Comparison of ENCODE assay signal across 21 cellular contexts in genomic region chr11:73374130-73374529, GRCh38. TPM values are rescaled to one million over a fixed set of nuclear protein-coding genes. Genes with fewer than 3 reads are reported as not detected.
DNase-seq lines count a peak whose midpoint lies in the region; ATAC-seq and TF ChIP-seq lines count a peak whose summit lies in the region.
"Had no signal": no experiment of that assay in that cellular context is flagged by ENCODE, and none has a peak within 500 bp of the region (broad histone marks: within the 10 kb centered on the region; RNA-seq: fewer than 3 reads in every experiment).

No MANE protein-coding gene starts in this region.

- TF ChIP-seq CTCF in HEK293 (tag by site-specific recombination; IDR thresholded peaks at IDR 0.05): no peak
- no peak for TF ChIP-seq CTCF in astrocyte of the spinal cord (IDR thresholded peaks at IDR 0.05; ENCODE audit: low read depth, low read length)
- TF ChIP-seq CTCF in nephron (IDR thresholded peaks at IDR 0.05; ENCODE audit: unreplicated experiment in 3 of 3): no peak
- TF ChIP-seq CTCF in vagina (IDR thresholded peaks at IDR 0.05): no peak

- 77% methylated on average over 4 of the region's 4 CpGs for WGBS in right cardiac atrium

- H3K36me3 ChIP-seq in HEK293 (ENCODE audit: control insufficient read depth in 2 of 2, insufficient read depth in 1 of 2, low read length in 2 of 2) (no peaks in the 10 kb centered on the region), vagina (no peaks in the 10 kb centered on the region)

- in situ Hi-C loops in astrocyte of the spinal cord (cut with HindIII; ENCODE audit: low sequenced_read_pairs): no loop called here

- DNase-seq in COLO829 (ENCODE audit: low spot score) (peak; percentile 31), astrocyte of the spinal cord (ENCODE audit: low read depth, low spot score) (peak; percentile 46), vagina (ENCODE audit: extremely low spot score in 2 of 2) (no peak), right cardiac atrium (no peak), cortex of kidney (lab: John Stamatoyannopoulos, UW) (no peak)
- DNase-seq in activated CD8-positive, alpha-beta memory T cell treated with anti-CD3 and anti-CD28 coated beads, Interleukin-2, amount 50 U/mL, for 4 hours: no peak
- DNase-seq: activated CD4-positive, alpha-beta T cell treated with anti-CD3 and anti-CD28 coated beads, Interleukin-2, amount 10 ng/mL, durations not matched to agents 24 days and 14 days; activated naive CD8-positive, alpha-beta T cell treated with anti-CD3 and anti-CD28 coated beads for 36 hours; cerebellar nuclear complex; DND-41; islet precursor cell; NCI-H1105 treated with DMSO at 0.1 percent for 48 hours; NCI-H2171 treated with DMSO at 0.1 percent for 48 hours; NCI-H748 treated with DMSO at 0.1 percent for 48 hours; stimulated activated CD4-positive, alpha-beta T cell treated with anti-CD3 and anti-CD28 coated beads, Interleukin-4, amount 100 ng/mL, for 24 hours; stimulated activated naive CD8-positive, alpha-beta T cell treated with anti-CD3 and anti-CD28 coated beads, Interleukin-15, Interleukin-2, amounts not matched to agents 100 U/mL and 50 U/mL, for 24 hours had no signal

- intact Hi-C loops in vagina (cut with DNase I) (no loop called here), right cardiac atrium (cut with DNase I) (no loop called here)

- POLR2A ChIA-PET in HEK293 (lab: Yijun Ruan, JAX): no interaction called here

- TF ChIP-seq POLR2A in vagina (IDR thresholded peaks at IDR 0.05): no peak

- H3K4me3 ChIP-seq in HEK293 (ENCODE audit: low read depth, low read length) (no peak overlapping the region), astrocyte of the spinal cord (ENCODE audit: low read depth, low read length) (no peak overlapping the region), vagina (no peak overlapping the region), right cardiac atrium (ENCODE audit: low read length) (no peak overlapping the region)
- H3K4me3 ChIP-seq: gastroesophageal sphincter, tibial nerve had no signal

- peaks cover 7% of the 10 kb centered on the region for H3K36me3 Mint-ChIP-seq in nephron (ENCODE audit: low read depth)

- H3K27me3 ChIP-seq in vagina: no peaks in the 10 kb centered on the region
- no peaks in the 10 kb centered on the region for H3K27me3 ChIP-seq in right cardiac atrium (ENCODE audit: control insufficient read depth, insufficient read depth)
- H3K27me3 ChIP-seq: gastroesophageal sphincter, tibial nerve had no signal

- H3K27ac ChIP-seq in HEK293 (ENCODE audit: extremely low read depth, low read depth, low read length) (no peak overlapping the region), vagina (no peak overlapping the region), right cardiac atrium (ENCODE audit: low read length) (no peak overlapping the region)

- peak overlapping the region; percentile 25 to 45 (median 40) for H3K4me3 Mint-ChIP-seq in nephron
- H3K4me3 Mint-ChIP-seq: activated CD4-positive, alpha-beta T cell treated with anti-CD3 and anti-CD28 coated beads, Interleukin-2, amount 10 ng/mL, durations not matched to agents 24 days and 14 days; activated naive CD8-positive, alpha-beta T cell treated with anti-CD3 and anti-CD28 coated beads for 36 hours; activated T-helper 17 cell treated with anti-CD3 and anti-CD28 coated beads, Interleukin-2, amount 50 U/mL, for 72 hours had no signal

- H3K4me1 Mint-ChIP-seq in nephron: peaks cover 19% of the 10 kb centered on the region

- CTCF ChIA-PET in HEK293 (lab: Yijun Ruan, JAX): interaction anchor here (0.7 to 2.8 kb wide), 10 partner anchors 14 to 940 kb away, joined by 3 to 23 read pairs (median 6); no protein-coding TSS in a partner anchor

- H3K9me3 Mint-ChIP-seq in nephron: no peaks in the 10 kb centered on the region
- H3K9me3 Mint-ChIP-seq: activated CD4-positive, alpha-beta T cell treated with anti-CD3 and anti-CD28 coated beads, Interleukin-2, amount 10 ng/mL, durations not matched to agents 24 days and 14 days; activated naive CD8-positive, alpha-beta T cell treated with anti-CD3 and anti-CD28 coated beads for 36 hours; activated T-helper 17 cell treated with anti-CD3 and anti-CD28 coated beads, Interleukin-2, amount 50 U/mL, for 72 hours had no signal

- no peak for ATAC-seq in right cardiac atrium
- ATAC-seq: activated T-helper 17 cell treated with anti-CD3 and anti-CD28 coated beads, Interleukin-2, amount 50 U/mL, for 72 hours; gastroesophageal sphincter; stimulated activated naive CD8-positive, alpha-beta T cell treated with anti-CD3 and anti-CD28 coated beads, Interleukin-15, Interleukin-2, amounts not matched to agents 100 U/mL and 50 U/mL, for 24 hours had no signal

- peak overlapping the region in 2 of 3 experiments; percentile 19 to 24 for H3K27ac Mint-ChIP-seq in nephron
- H3K27ac Mint-ChIP-seq: activated CD4-positive, alpha-beta T cell treated with anti-CD3 and anti-CD28 coated beads, Interleukin-2, amount 10 ng/mL, durations not matched to agents 24 days and 14 days; activated naive CD8-positive, alpha-beta T cell treated with anti-CD3 and anti-CD28 coated beads for 36 hours; activated T-helper 17 cell treated with anti-CD3 and anti-CD28 coated beads, Interleukin-2, amount 50 U/mL, for 72 hours had no signal

- H3K9me3 ChIP-seq in HEK293 (ENCODE audit: control insufficient read depth, insufficient read depth, low read depth, low read length) (no peaks in the 10 kb centered on the region), vagina (no peaks in the 10 kb centered on the region), right cardiac atrium (ENCODE audit: control insufficient read depth, low read length) (no peaks in the 10 kb centered on the region)
- H3K9me3 ChIP-seq: gastroesophageal sphincter, tibial nerve had no signal

- H3K27me3 Mint-ChIP-seq in nephron (ENCODE audit: low read depth): peaks cover 7% of the 10 kb centered on the region
- H3K27me3 Mint-ChIP-seq: activated CD4-positive, alpha-beta T cell treated with anti-CD3 and anti-CD28 coated beads, Interleukin-2, amount 10 ng/mL, durations not matched to agents 24 days and 14 days; activated naive CD8-positive, alpha-beta T cell treated with anti-CD3 and anti-CD28 coated beads for 36 hours; activated T-helper 17 cell treated with anti-CD3 and anti-CD28 coated beads, Interleukin-2, amount 50 U/mL, for 72 hours had no signal

- H3K4me1 ChIP-seq in HEK293 (ENCODE audit: control insufficient read depth, insufficient read depth, low read length) (no peaks in the 10 kb centered on the region), vagina (peaks cover 13% of the 10 kb centered on the region), right cardiac atrium (ENCODE audit: control insufficient read depth, insufficient read depth, low read length) (no peaks in the 10 kb centered on the region)

TF ChIP-seq in HEK293, 187 proteins besides CTCF, POLR2A, EP300 and RAD21:
- TF ChIP-seq ZNF501 (tag by site-specific recombination; IDR thresholded peaks at IDR 0.05) (no peak), SP7 (tag by site-specific recombination; IDR thresholded peaks at IDR 0.05) (0 out of 2 replicates have a peak, but pooled peaks have one; percentile 33), ZBTB20 (tag by site-specific recombination; IDR thresholded peaks at IDR 0.05) (no peak), ZNF221 (tag by site-specific recombination; IDR thresholded peaks at IDR 0.05; ENCODE audit: borderline replicate concordance) (no peak)

RNA-seq across cellular contexts. Expression of gene RELT, which starts 2.1 kb away (rescaled TPM):
- 6.1 TPM for total RNA-seq in vagina
- 10 to 100 TPM in 1 of 4 donors, 1 to 10 TPM in 3; 3.9 to 11.2 (median 7.0) TPM for total RNA-seq in right cardiac atrium
- 4.1 TPM for polyA plus RNA-seq in right cardiac atrium

Comparison
In these comparisons a context has a peak if more than half of its experiments do, and no peak if none do; other contexts are left out.
1. DNase-seq: peak in COLO829 (single experiment) and astrocyte of the spinal cord (single experiment); none in vagina (0 of 2), right cardiac atrium (0 of 3), cortex of kidney (single experiment) and activated CD8-positive, alpha-beta memory T cell treated with anti-CD3 and anti-CD28 coated beads, Interleukin-2, amount 50 U/mL, for 4 hours (single experiment).